Comparison of ENCODE assay signal across 10 cellular contexts in genomic region chr6:117270121-117270959, GRCh38. TPM values are rescaled to one million over a fixed set of nuclear protein-coding genes. Genes with fewer than 3 reads are reported as not detected.
DNase-seq lines count a peak whose midpoint lies in the region; TF ChIP-seq lines count a peak whose summit lies in the region.
"Had no signal": no experiment of that assay in that cellular context is flagged by ENCODE, and none has a peak within 500 bp of the region (broad histone marks: within the 10 kb centered on the region; RNA-seq: fewer than 3 reads in every experiment).

No MANE protein-coding gene starts in this region.

- no peaks in the 10 kb centered on the region for H3K79me2 ChIP-seq in smooth muscle cell (ENCODE audit: low read depth)

- peak; percentile 9 for DNase-seq in DMS79 treated with DMSO at 0.1 percent for 48 hours (lab: John Stamatoyannopoulos, UW)
- DNase-seq in DMS79 (lab: John Stamatoyannopoulos, UW), result no peak
- no peak for DNase-seq in ascending aorta (ENCODE audit: low spot score in 2 of 2)
- DNase-seq in iPS-NIHi7 (ENCODE audit: extremely low spot score), result peak; percentile 52
- no peak for DNase-seq in smooth muscle cell (lab: John Stamatoyannopoulos, UW; ENCODE audit: unreplicated experiment)
- no peak for DNase-seq in amniotic stem cell (lab: John Stamatoyannopoulos, UW)
- no peak for DNase-seq in ACHN
- no peak for DNase-seq in ureter (ENCODE audit: low spot score)
- DNase-seq: activated CD8-positive, alpha-beta memory T cell treated with anti-CD3 and anti-CD28 coated beads, Interleukin-2, amount 50 U/mL, for 4 hours had no signal

- no peaks in the 10 kb centered on the region for H4K20me1 ChIP-seq in smooth muscle cell (ENCODE audit: low read depth)

- H3K27me3 ChIP-seq in ascending aorta (peaks cover 12% of the 10 kb centered on the region), smooth muscle cell (ENCODE audit: low read depth) (peaks cover 100% of the 10 kb centered on the region)

- under 1% methylated on average over 66 of the region's 89 CpGs for WGBS in smooth muscle cell (ENCODE audit: low lambda C conversion rate)

- H2AFZ ChIP-seq in smooth muscle cell (ENCODE audit: low read depth), result no peak overlapping the region

- no peaks in the 10 kb centered on the region for H3F3A ChIP-seq in smooth muscle cell (ENCODE audit: low read depth)

- no peak for TF ChIP-seq CTCF in ascending aorta (IDR thresholded peaks at IDR 0.05)
- no peak for TF ChIP-seq CTCF in smooth muscle cell (IDR thresholded peaks at IDR 0.05; ENCODE audit: borderline replicate concordance, insufficient read depth, poor library complexity, severe bottlenecking)

- H3K9me3 ChIP-seq in ascending aorta, result no peaks in the 10 kb centered on the region
- no peaks in the 10 kb centered on the region for H3K9me3 ChIP-seq in smooth muscle cell (replicated peaks; ENCODE audit: low read depth)

- peak overlapping the region; percentile 27 to 59 for H3K4me3 ChIP-seq in ascending aorta
- H3K4me3 ChIP-seq in smooth muscle cell, result peak overlapping the region; percentile 44

- intact Hi-C loops in ascending aorta (cut with DNase I), result no loop called here

- H3K9ac ChIP-seq in smooth muscle cell (ENCODE audit: low read depth), result no peak overlapping the region

- no peak overlapping the region for H3K27ac ChIP-seq in ascending aorta
- H3K27ac ChIP-seq in smooth muscle cell (ENCODE audit: low read depth), result no peak overlapping the region
- H3K27ac ChIP-seq: 22Rv1 had no signal

- peak overlapping the region; percentile 89 for H3K4me2 ChIP-seq in smooth muscle cell

- in situ Hi-C loops in ACHN (cut with HindIII; ENCODE audit: low pct_ligation_motif_present, low pct_unique_long_range_greater_than_20kb, low sequenced_read_pairs), result no loop called here

- H3K36me3 ChIP-seq in ascending aorta, result no peaks in the 10 kb centered on the region
- no peaks in the 10 kb centered on the region for H3K36me3 ChIP-seq in smooth muscle cell (ENCODE audit: low read depth)

- H3K4me1 ChIP-seq in ascending aorta, result peaks cover 0 to 2% of the 10 kb centered on the region in 2 donors
- peaks cover 13% of the 10 kb centered on the region for H3K4me1 ChIP-seq in smooth muscle cell (ENCODE audit: low read depth)

RNA-seq across cellular contexts. Expression of gene VGLL2, which starts 5.0 kb away (rescaled TPM):
- total RNA-seq in ascending aorta (not detected), smooth muscle cell (not detected in 2 replicates), ureter (not detected)
- polyA plus RNA-seq in smooth muscle cell, result not detected in 2 replicates

Comparison
In these comparisons a context has a peak if more than half of its experiments do, and no peak if none do; other contexts are left out.
1. DNase-seq: peak in DMS79 treated with DMSO at 0.1 percent for 48 hours (single experiment) and iPS-NIHi7 (single experiment); none in DMS79 (single experiment), ascending aorta (0 of 2), smooth muscle cell (single experiment), amniotic stem cell (single experiment), ACHN (single experiment) and ureter (single experiment).